Comparison of ENCODE assay signal across 8 cellular contexts in the genomic region with DNA sequence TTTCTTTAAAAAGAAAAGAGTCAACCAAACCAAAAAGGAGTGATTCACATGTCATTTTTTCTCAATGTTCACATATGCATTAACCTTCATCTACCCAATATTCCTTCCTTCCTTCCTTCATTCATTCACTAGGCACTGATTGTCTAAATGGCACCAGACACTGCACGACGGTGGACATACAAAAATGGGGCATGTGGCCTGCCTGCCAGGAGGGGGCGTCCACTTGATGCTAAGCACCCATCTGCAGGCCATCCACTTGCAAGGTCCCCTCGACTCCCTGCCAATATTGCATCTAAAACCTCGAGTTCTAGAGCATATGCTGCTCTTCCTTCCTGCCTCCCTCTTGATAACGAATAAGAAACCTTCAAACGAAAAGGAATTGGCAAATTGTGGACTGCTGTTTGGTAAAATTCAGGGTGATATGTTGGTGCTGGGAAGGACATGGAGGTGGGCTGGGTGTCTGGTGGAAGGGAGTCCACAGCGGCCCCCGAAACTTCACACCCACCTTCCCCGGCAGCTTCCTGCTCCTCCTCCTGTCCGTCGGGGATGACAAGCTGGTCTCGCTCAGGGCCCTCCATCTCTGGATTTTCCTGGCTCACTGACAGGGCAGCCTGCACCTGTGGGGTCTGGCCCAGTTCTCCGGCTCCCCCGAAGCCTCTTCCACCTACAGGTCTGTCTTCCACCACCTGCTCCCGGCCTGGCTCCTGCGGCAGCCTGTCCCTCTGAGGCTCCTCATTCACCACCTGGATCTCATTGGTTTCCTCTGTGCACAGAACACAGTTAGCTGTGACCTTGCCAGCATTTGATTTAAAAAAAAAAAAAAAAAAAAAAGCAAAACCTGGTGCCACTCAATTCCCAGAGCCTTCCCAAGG.
DNase-seq lines count a peak whose midpoint lies in the region; ATAC-seq and TF ChIP-seq lines count a peak whose summit lies in the region.

No MANE protein-coding gene starts in this region.

- H3K9me2 ChIP-seq in hepatocyte (replicated peaks; ENCODE audit: insufficient read depth): no peaks in the 10 kb centered on the region

- H2AFZ ChIP-seq in hepatocyte (no peak overlapping the region), neuronal stem cell (ENCODE audit: low read length) (no peak overlapping the region)

- H4K8ac ChIP-seq in neuronal stem cell (ENCODE audit: low read depth, low read length): no peak overlapping the region

- 84% methylated on average over 17 of the region's 17 CpGs for WGBS in hepatocyte (ENCODE audit: low lambda C conversion rate, missing lambda C conversion rate)
- WGBS in neuronal stem cell (ENCODE audit: extremely low coverage in 2 of 2, insufficient read length in 2 of 2, insufficient replicate concordance in 1 of 2), 2 donors: no CpG with 5 or more reads among the region's 17 CpGs

- no peak overlapping the region for H4K91ac ChIP-seq in neuronal stem cell (ENCODE audit: low read depth, low read length, poor library complexity)

- H3K4me2 ChIP-seq in hepatocyte: no peak overlapping the region
- H3K4me2 ChIP-seq in neuronal stem cell (ENCODE audit: insufficient read depth, low read length, poor library complexity, severe bottlenecking): no peak overlapping the region

- no peak overlapping the region for H2BK120ac ChIP-seq in neuronal stem cell (ENCODE audit: low read depth, low read length)

- H2BK12ac ChIP-seq in neuronal stem cell (ENCODE audit: low read length): no peak overlapping the region

- H3K4me1 ChIP-seq in RWPE2 (ENCODE audit: insufficient read depth, poor library complexity, severe bottlenecking) (no peaks in the 10 kb centered on the region), hepatocyte (ENCODE audit: insufficient read depth) (no peaks in the 10 kb centered on the region), neuronal stem cell (ENCODE audit: control insufficient read depth in 2 of 2, insufficient read depth in 1 of 2, low read depth in 1 of 2, low read length in 2 of 2) (no peaks in the 10 kb centered on the region)

- DNase-seq in DMS 273 (lab: John Stamatoyannopoulos, UW; ENCODE audit: unreplicated experiment) (peak; percentile 66), DMS 273 treated with DMSO at 0.1 percent for 48 hours (lab: John Stamatoyannopoulos, UW) (no peak), RWPE2 (ENCODE audit: low spot score) (no peak), hepatocyte (ENCODE audit: low spot score) (peak; percentile 49), hippocampal formation (lab: John Stamatoyannopoulos, UW) (no peak), neuronal stem cell (ENCODE audit: low spot score) (no peak)
- peak; percentile 42 for DNase-seq in Jurkat, Clone E6-1 (ENCODE audit: low read depth, low spot score)

- no peak overlapping the region for H2BK15ac ChIP-seq in neuronal stem cell (ENCODE audit: low read length)

- no peak overlapping the region for H3K9ac ChIP-seq in neuronal stem cell (ENCODE audit: low read depth, low read length, poor library complexity)

- ATAC-seq in RWPE2 (ENCODE audit: low read depth) (peak; percentile 53; the same call in 2 of the 3 replicates), GM21529 (IDR thresholded peaks at IDR 0.05; ENCODE audit: unreplicated experiment) (no peak)

- no peak overlapping the region for H3K23ac ChIP-seq in neuronal stem cell (ENCODE audit: low read depth, low read length, poor library complexity)

- H3K4me3 ChIP-seq in Jurkat, Clone E6-1 (ENCODE audit: low read length): no peak overlapping the region
- H3K4me3 ChIP-seq in RWPE2 (ENCODE audit: severe bottlenecking) (no peak overlapping the region), hepatocyte (no peak overlapping the region), neuronal stem cell (ENCODE audit: low read length in 2 of 2) (no peak overlapping the region)

- H2BK5ac ChIP-seq in neuronal stem cell (ENCODE audit: low read length): no peak overlapping the region

- no peak overlapping the region for H2AK5ac ChIP-seq in neuronal stem cell (ENCODE audit: low read depth, low read length)

- TF ChIP-seq CTCF in RWPE2 (IDR thresholded peaks at IDR 0.05; ENCODE audit: poor library complexity, severe bottlenecking) (peak; percentile 48), hepatocyte (IDR thresholded peaks at IDR 0.05; ENCODE audit: poor library complexity) (peak; percentile 35)

- H3K14ac ChIP-seq in neuronal stem cell (ENCODE audit: low read length): no peak overlapping the region

- H3K27ac ChIP-seq in RWPE2 (ENCODE audit: poor library complexity, severe bottlenecking): no peak overlapping the region
- H3K27ac ChIP-seq in hepatocyte: no peak overlapping the region
- no peak overlapping the region for H3K27ac ChIP-seq in neuronal stem cell (replicated peaks; ENCODE audit: low read length)

- H3K36me3 ChIP-seq in RWPE2 (ENCODE audit: low read depth) (peaks cover 11% of the 10 kb centered on the region), hepatocyte (replicated peaks; ENCODE audit: insufficient read depth, low read depth) (peaks cover 4% of the 10 kb centered on the region), neuronal stem cell (replicated peaks in 1 of 2; ENCODE audit: control insufficient read depth in 2 of 2, insufficient read depth in 2 of 2, low read length in 2 of 2) (peaks cover 37 to 94% of the 10 kb centered on the region in 2 donors)

- H3K79me2 ChIP-seq in hepatocyte: no peaks in the 10 kb centered on the region

- H3K4ac ChIP-seq in neuronal stem cell (ENCODE audit: low read length): no peak overlapping the region

- H3K27me3 ChIP-seq in RWPE2 (ENCODE audit: insufficient read depth, poor library complexity, severe bottlenecking) (no peaks in the 10 kb centered on the region), hepatocyte (no peaks in the 10 kb centered on the region), neuronal stem cell (ENCODE audit: control insufficient read depth in 3 of 3, insufficient read depth in 3 of 3, low read depth in 1 of 3, low read length in 3 of 3) (no peaks in the 10 kb centered on the region)

- H3K18ac ChIP-seq in neuronal stem cell (ENCODE audit: low read length): no peak overlapping the region

- H3K79me1 ChIP-seq in neuronal stem cell (ENCODE audit: low read depth, low read length): no peaks in the 10 kb centered on the region

- H3K9me3 ChIP-seq in RWPE2 (ENCODE audit: severe bottlenecking) (no peaks in the 10 kb centered on the region), hepatocyte (ENCODE audit: low read depth) (no peaks in the 10 kb centered on the region), neuronal stem cell (replicated peaks in 1 of 2; ENCODE audit: control insufficient read depth in 2 of 2, insufficient read depth in 1 of 2, low read depth in 1 of 2, low read length in 2 of 2) (peaks cover 0 to 7% of the 10 kb centered on the region in 2 donors)

- no peaks in the 10 kb centered on the region for H4K20me1 ChIP-seq in hepatocyte (ENCODE audit: insufficient read depth, poor library complexity, severe bottlenecking)

Comparison
In these comparisons a context has a peak if more than half of its experiments do, and no peak if none do; other contexts are left out.
1. DNase-seq: peak in DMS 273 (single experiment), Jurkat, Clone E6-1 (single experiment) and hepatocyte (single experiment); none in DMS 273 treated with DMSO at 0.1 percent for 48 hours (single experiment), RWPE2 (single experiment), hippocampal formation (0 of 2) and neuronal stem cell (single experiment).